ENCODE assay signal across 21 cellular contexts in genomic region chr13:72204291-72204690, GRCh38.
DNase-seq lines count a peak whose midpoint lies in the region; ATAC-seq, FAIRE-seq and TF ChIP-seq lines count a peak whose summit lies in the region.
"Had no signal": no experiment of that assay in that cellular context is flagged by ENCODE, and none has a peak within 500 bp of the region (broad histone marks: within the 10 kb centered on the region; RNA-seq: fewer than 3 reads in every experiment).

No MANE protein-coding gene starts in this region.

- in situ Hi-C loops in GM13976 (cut with MboI; ENCODE audit: low sequenced_read_pairs, unreplicated experiment): no loop called here

- no peak overlapping the region for H3K27ac Mint-ChIP-seq in astrocyte (ENCODE audit: unreplicated experiment)
- H3K27ac Mint-ChIP-seq: dendritic cell treated with granulocyte-macrophage colony-stimulating factor and Interleukin-4, amounts not matched to agents 40 ng/mL and 50 ng/mL, for 4 days had no signal

- H3K4me3 ChIP-seq in astrocyte (ENCODE audit: insufficient read depth, low read depth, low read length): no peak overlapping the region
- H3K4me3 ChIP-seq: Peyer's patch, tibial artery had no signal

- H3K36me3 Mint-ChIP-seq in astrocyte (ENCODE audit: low read depth, unreplicated experiment): no peaks in the 10 kb centered on the region

- no peaks in the 10 kb centered on the region for H3K9me3 ChIP-seq in astrocyte (ENCODE audit: insufficient read depth, low read depth, low read length)
- H3K9me3 ChIP-seq: Peyer's patch, tibial artery had no signal

- H3K9me3 Mint-ChIP-seq in astrocyte (ENCODE audit: unreplicated experiment): no peaks in the 10 kb centered on the region

- H4K20me1 ChIP-seq in astrocyte (ENCODE audit: insufficient read depth, low read length): no peaks in the 10 kb centered on the region

- H2AFZ ChIP-seq in astrocyte (ENCODE audit: low read depth, low read length): no peak overlapping the region

- TF ChIP-seq CTCF in AG09319 (IDR thresholded peaks at IDR 0.05; ENCODE audit: low read depth, low read length): no peak
- no peak for TF ChIP-seq CTCF in astrocyte (IDR thresholded peaks at IDR 0.05; ENCODE audit: insufficient read depth, low read depth, low read length)
- TF ChIP-seq CTCF in GM13976 (IDR thresholded peaks at IDR 0.05; ENCODE audit: borderline replicate concordance, control extremely low read depth, extremely low read depth, insufficient read depth, missing control alignments): no peak

- no peaks in the 10 kb centered on the region for H3K27me3 Mint-ChIP-seq in astrocyte (ENCODE audit: low read depth, unreplicated experiment)
- H3K27me3 Mint-ChIP-seq: dendritic cell treated with granulocyte-macrophage colony-stimulating factor and Interleukin-4, amounts not matched to agents 40 ng/mL and 50 ng/mL, for 4 days had no signal

- ATAC-seq in GM18858 (IDR thresholded peaks at IDR 0.05; ENCODE audit: unreplicated experiment): no peak
- ATAC-seq in GM21423 (IDR thresholded peaks at IDR 0.05; ENCODE audit: unreplicated experiment): no peak
- ATAC-seq: activated CD4-positive, CD25-positive, alpha-beta regulatory T cell treated with anti-CD3 and anti-CD28 coated beads, Interleukin-2, amount 50 U/mL, for 24 hours had no signal

- DNase-seq in AG09319 (ENCODE audit: extremely low read depth, low read depth) (peak; percentile 16), HTR-8/SVneo (ENCODE audit: insufficient read length, low spot score) (peak; percentile 2), astrocyte (ENCODE audit: low read depth) (peak; percentile 79), glomerular visceral epithelial cell (ENCODE audit: extremely low spot score) (peak; percentile 24), GM13976 (ENCODE audit: low spot score) (no peak), mucosa of gallbladder (ENCODE audit: low spot score) (no peak)
- DNase-seq: activated effector memory CD4-positive, alpha-beta T cell treated with anti-CD3 and anti-CD28 coated beads, Interleukin-2, amount 50 U/mL, for 16 hours; aorta; MM.1S; NCI-H1930; NCI-H748 treated with DMSO at 0.1 percent for 48 hours; occipital lobe; Peyer's patch; stimulated activated CD4-positive, alpha-beta T cell treated with anti-CD3 and anti-CD28 coated beads, Interleukin-4, amount 100 ng/mL, for 4 hours; T-helper 1 cell; tibial artery had no signal

- no peaks in the 10 kb centered on the region for H3K36me3 ChIP-seq in astrocyte (ENCODE audit: insufficient read depth, low read length)
- H3K36me3 ChIP-seq: Peyer's patch, tibial artery had no signal

- H3K27ac ChIP-seq in astrocyte (ENCODE audit: low read depth, low read length): no peak overlapping the region
- H3K27ac ChIP-seq: Peyer's patch, tibial artery had no signal

- no peaks in the 10 kb centered on the region for H3K27me3 ChIP-seq in astrocyte (ENCODE audit: insufficient read depth, low read length)
- H3K27me3 ChIP-seq: Peyer's patch, tibial artery had no signal

- no peak for FAIRE-seq in HTR-8/SVneo (lab: Jason Lieb, UNC)
- FAIRE-seq in astrocyte (lab: Jason Lieb, UNC): no peak
- FAIRE-seq: D721Med had no signal

- H3K79me2 ChIP-seq in astrocyte (ENCODE audit: insufficient read depth, low read length): no peaks in the 10 kb centered on the region

- H3K4me1 Mint-ChIP-seq in astrocyte (ENCODE audit: low read depth, unreplicated experiment): peaks cover 16% of the 10 kb centered on the region

- H3K4me1 ChIP-seq in astrocyte (ENCODE audit: insufficient read depth, low read length): no peaks in the 10 kb centered on the region
- H3K4me1 ChIP-seq: Peyer's patch, tibial artery had no signal

- no peak overlapping the region for H3K4me3 Mint-ChIP-seq in astrocyte (ENCODE audit: unreplicated experiment)
- H3K4me3 Mint-ChIP-seq: dendritic cell treated with granulocyte-macrophage colony-stimulating factor and Interleukin-4, amounts not matched to agents 40 ng/mL and 50 ng/mL, for 4 days had no signal

- no peak overlapping the region for H3K4me2 ChIP-seq in astrocyte (ENCODE audit: low read length)

- H3K9ac ChIP-seq in astrocyte (ENCODE audit: low read length): no peak overlapping the region

Comparison
In these comparisons a context has a peak if more than half of its experiments do, and no peak if none do; other contexts are left out.
1. DNase-seq: peak in AG09319 (single experiment), HTR-8/SVneo (single experiment), astrocyte (single experiment) and glomerular visceral epithelial cell (single experiment); none in GM13976 (single experiment) and mucosa of gallbladder (single experiment).